Comparison of ENCODE assay signal across 8 cellular contexts in the genomic region with DNA sequence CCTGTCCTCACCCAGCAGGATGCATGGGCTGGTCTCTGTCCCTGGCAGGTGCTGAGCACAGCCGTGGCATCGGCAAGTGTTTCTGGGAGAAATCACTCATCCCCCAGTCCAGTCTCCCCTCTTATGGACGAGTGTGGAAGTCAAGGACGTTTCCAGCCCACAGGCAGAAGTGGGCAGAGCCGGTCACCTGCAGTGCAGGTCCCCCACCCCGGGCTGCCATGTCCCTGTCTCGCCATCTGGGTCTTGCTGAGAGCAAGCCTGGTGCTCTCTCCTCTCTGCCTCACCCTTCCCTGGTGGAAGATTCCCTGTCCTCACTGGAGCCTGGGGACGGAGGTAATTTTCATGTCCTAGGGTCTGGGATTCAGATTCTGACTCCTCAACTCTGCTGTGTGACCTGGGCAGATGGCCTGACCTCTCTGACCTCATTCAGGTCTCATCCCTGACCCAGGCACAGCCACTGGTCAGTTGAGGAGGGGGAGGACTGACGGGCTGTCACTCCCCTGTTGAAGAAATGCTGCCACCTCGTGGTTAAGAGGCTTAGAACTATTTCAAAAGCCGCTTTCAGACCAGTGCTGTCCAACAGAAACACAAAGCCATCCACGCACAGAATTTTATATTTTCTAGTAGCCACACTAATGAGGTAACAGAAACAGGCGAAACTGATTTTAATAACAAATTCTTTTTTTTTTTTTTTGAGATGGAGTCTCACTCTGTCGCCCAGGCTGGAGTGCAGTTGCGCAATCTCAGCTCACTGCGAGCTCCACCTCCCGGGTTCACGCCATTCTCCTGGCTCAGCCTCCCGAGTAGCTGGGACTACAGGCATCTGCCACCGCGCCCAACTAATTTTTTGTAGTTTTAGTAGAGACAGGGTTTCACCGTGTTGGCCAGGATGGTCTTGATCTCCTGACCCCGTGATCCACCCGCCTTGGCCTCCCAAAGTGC. TPM values are rescaled to one million over a fixed set of nuclear protein-coding genes. Genes with fewer than 3 reads are reported as not detected.
DNase-seq lines count a peak whose midpoint lies in the region; ATAC-seq and TF ChIP-seq lines count a peak whose summit lies in the region.

No MANE protein-coding gene starts in this region.

- peaks cover 0 to 8% of the 10 kb centered on the region in 2 donors for H3K27me3 ChIP-seq in body of pancreas

- intact Hi-C loops in body of pancreas (cut with DNase I) = loop anchor here (5.0 kb wide), 1 partner anchor 127 kb away; no protein-coding TSS in a partner anchor

- peaks cover 8% of the 10 kb centered on the region for H3K4me1 ChIP-seq in body of pancreas

- peak; percentile 39 to 61 (median 55) for TF ChIP-seq CTCF in body of pancreas (IDR thresholded peaks at IDR 0.05)

- DNase-seq in COR-L47 (lab: John Stamatoyannopoulos, UW) (peak; percentile 22), NCI-H345 (lab: John Stamatoyannopoulos, UW) (peak; percentile 15), body of pancreas (peak; percentile 46 to 62 (median 54)), superior temporal gyrus (ENCODE audit: extremely low spot score) (peak; percentile 84), GDM1 (lab: John Stamatoyannopoulos, UW) (no peak)
- DNase-seq in stimulated activated CD4-positive, alpha-beta T cell treated with anti-CD3 and anti-CD28 coated beads, Interleukin-4, amount 100 ng/mL, for 1 hour = no peak

- no peak overlapping the region for H3K27ac ChIP-seq in body of pancreas

- 42 to 45% methylated on average over 20 to 24 of the region's 24 CpGs for WGBS in body of pancreas, 2 donors

- H3K4me3 ChIP-seq in body of pancreas (no peak overlapping the region), iPS-18c (ENCODE audit: insufficient read depth, low read depth, low read length) (peak overlapping the region; percentile 50; the same call in 1 of the 2 replicates)

- H3K9me3 ChIP-seq in body of pancreas = no peaks in the 10 kb centered on the region
- H3K9me3 ChIP-seq in iPS-18c (ENCODE audit: control insufficient read depth, insufficient read depth, low read length) = peaks cover 2% of the 10 kb centered on the region

- peak; percentile 60 for ATAC-seq in GM18909 (IDR thresholded peaks at IDR 0.05; ENCODE audit: poor library complexity, unreplicated experiment)
- ATAC-seq in body of pancreas = peak; percentile 66

- no peak for TF ChIP-seq POLR2A in body of pancreas (IDR thresholded peaks at IDR 0.05)

- H3K36me3 ChIP-seq in body of pancreas (replicated peaks in 1 of 2; ENCODE audit: insufficient read depth in 1 of 2, low read depth in 2 of 2) = no peaks in the 10 kb centered on the region

RNA-seq across cellular contexts. Expression of gene CPZ, which starts 1.8 kb away (rescaled TPM):
- total RNA-seq in body of pancreas = under 1 TPM; 0.66 to 0.78 TPM

RNA-seq across cellular contexts. Expression of gene GPR78, which starts 14.2 kb away (rescaled TPM):
- not detected for total RNA-seq in body of pancreas

Comparison
In these comparisons a context has a peak if more than half of its experiments do, and no peak if none do; other contexts are left out.
1. DNase-seq: peak in COR-L47 (single experiment), NCI-H345 (single experiment), body of pancreas (4 of 4) and superior temporal gyrus (single experiment); none in stimulated activated CD4-positive, alpha-beta T cell treated with anti-CD3 and anti-CD28 coated beads, Interleukin-4, amount 100 ng/mL, for 1 hour (single experiment) and GDM1 (single experiment).